Comparison of ENCODE assay signal across 8 cellular contexts in the genomic region with DNA sequence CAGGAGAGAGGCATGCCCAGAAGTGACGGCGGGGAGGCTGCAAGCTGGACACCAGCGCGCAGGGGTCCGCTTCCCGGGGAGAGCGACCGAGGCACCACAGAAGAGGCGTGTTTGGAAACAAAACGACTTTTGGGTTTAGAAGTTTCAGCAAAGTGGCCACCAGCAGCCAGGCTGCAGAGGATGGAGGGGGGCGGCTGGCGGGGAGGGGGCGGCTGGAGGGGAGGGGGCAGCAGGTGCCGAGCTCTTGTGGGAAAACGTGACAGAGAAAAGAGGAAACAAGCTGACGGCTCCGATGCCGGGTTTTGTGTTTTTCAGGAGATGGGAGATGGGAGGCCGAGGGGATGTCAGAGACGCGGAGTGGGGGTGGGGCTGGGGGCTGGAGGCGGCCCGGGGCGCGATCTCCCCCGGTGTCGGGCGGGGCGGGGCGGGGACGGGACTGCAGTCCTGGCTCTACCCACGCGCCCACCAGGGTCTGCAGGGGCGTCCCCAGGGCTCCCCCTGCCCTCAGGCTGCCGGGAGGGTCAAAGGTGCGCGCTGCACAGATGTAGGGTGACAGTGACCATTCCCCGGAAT. TPM values are rescaled to one million over a fixed set of nuclear protein-coding genes. Genes with fewer than 3 reads are reported as not detected.
A peak's percentile ranks its signal among the peaks of the same experiment; 100 is the strongest.
DNase-seq lines count a peak whose midpoint lies in the region; ATAC-seq, FAIRE-seq and TF ChIP-seq lines count a peak whose summit lies in the region.
"Had no signal": no experiment of that assay in that cellular context is flagged by ENCODE, and none has a peak within 500 bp of the region (broad histone marks: within the 10 kb centered on the region; RNA-seq: fewer than 3 reads in every experiment).

No MANE protein-coding gene starts in this region.

- peaks cover 1% of the 10 kb centered on the region for H3K36me3 Mint-ChIP-seq in IgD-negative memory B cell
- no peaks in the 10 kb centered on the region for H3K36me3 Mint-ChIP-seq in astrocyte (ENCODE audit: low read depth, unreplicated experiment)

- DNase-seq in astrocyte (ENCODE audit: low read depth), result no peak
- DNase-seq in right lobe of liver, result no peak
- DNase-seq in stimulated activated naive CD8-positive, alpha-beta T cell treated with anti-CD3 and anti-CD28 coated beads, Interleukin-15, amount 100 ng/mL, for 72 hours, result no peak
- no peak for DNase-seq in H54 (ENCODE audit: insufficient read length, low spot score)
- DNase-seq: NCI-H510A had no signal

- H3K4me1 Mint-ChIP-seq in IgD-negative memory B cell (peaks cover 7 to 13% (median 12%) of the 10 kb centered on the region in 3 donors), astrocyte (ENCODE audit: low read depth, unreplicated experiment) (peaks cover 15% of the 10 kb centered on the region)
- H3K4me1 Mint-ChIP-seq in stimulated activated naive CD8-positive, alpha-beta T cell treated with anti-CD3 and anti-CD28 coated beads, Interleukin-15, amount 100 ng/mL, for 72 hours, result peaks cover 27% of the 10 kb centered on the region

- H3K9ac ChIP-seq in astrocyte (ENCODE audit: low read length), result no peak overlapping the region

- peaks cover 8% of the 10 kb centered on the region for H3K4me1 ChIP-seq in astrocyte (ENCODE audit: insufficient read depth, low read length)
- H3K4me1 ChIP-seq in right lobe of liver, result peaks cover 0 to 6% (median 2%) of the 10 kb centered on the region in 4 donors

- H2AFZ ChIP-seq in astrocyte (ENCODE audit: low read depth, low read length), result peak overlapping the region; percentile 52

- TF ChIP-seq CTCF in astrocyte (IDR thresholded peaks at IDR 0.05; ENCODE audit: insufficient read depth, low read depth, low read length), result no peak
- no peak for TF ChIP-seq CTCF in right lobe of liver (IDR thresholded peaks at IDR 0.05)

- peaks cover 9% of the 10 kb centered on the region for H4K20me1 ChIP-seq in astrocyte (ENCODE audit: insufficient read depth, low read length)

- H3K9me3 Mint-ChIP-seq in IgD-negative memory B cell, result no peaks in the 10 kb centered on the region
- H3K9me3 Mint-ChIP-seq in astrocyte (ENCODE audit: unreplicated experiment), result peaks cover 6% of the 10 kb centered on the region
- peaks cover 4 to 7% of the 10 kb centered on the region in 2 donors for H3K9me3 Mint-ChIP-seq in stimulated activated naive CD8-positive, alpha-beta T cell treated with anti-CD3 and anti-CD28 coated beads, Interleukin-15, amount 100 ng/mL, for 72 hours

- peak overlapping the region; percentile 74 for H3K4me2 ChIP-seq in astrocyte (ENCODE audit: low read length)

- H3K27ac ChIP-seq in astrocyte (ENCODE audit: low read depth, low read length), result no peak overlapping the region
- H3K27ac ChIP-seq in right lobe of liver, result peak overlapping the region in 2 of 3 donors; percentile 67 to 74

- H3K27me3 ChIP-seq in astrocyte (ENCODE audit: insufficient read depth, low read length) (peaks cover 16% of the 10 kb centered on the region), right lobe of liver (no peaks in the 10 kb centered on the region)

- no peak for FAIRE-seq in astrocyte (lab: Jason Lieb, UNC)
- FAIRE-seq in H54 (lab: Jason Lieb, UNC), result no peak

- H3K27ac Mint-ChIP-seq in IgD-negative memory B cell (peak overlapping the region in 1 of 3 donors; percentile 73), astrocyte (ENCODE audit: unreplicated experiment) (no peak overlapping the region)
- no peak overlapping the region for H3K27ac Mint-ChIP-seq in stimulated activated naive CD8-positive, alpha-beta T cell treated with anti-CD3 and anti-CD28 coated beads, Interleukin-15, amount 100 ng/mL, for 72 hours

- WGBS in right lobe of liver (ENCODE audit: insufficient coverage, low coverage, low lambda C conversion rate, missing lambda C conversion rate), result 55% methylated on average over 13 of the region's 38 CpGs

- H3K9me3 ChIP-seq in astrocyte (ENCODE audit: insufficient read depth, low read depth, low read length) (no peaks in the 10 kb centered on the region), right lobe of liver (no peaks in the 10 kb centered on the region)

- H3K27me3 Mint-ChIP-seq in IgD-negative memory B cell, result peaks cover 15% of the 10 kb centered on the region
- H3K27me3 Mint-ChIP-seq in astrocyte (ENCODE audit: low read depth, unreplicated experiment), result peaks cover 35% of the 10 kb centered on the region
- H3K27me3 Mint-ChIP-seq in stimulated activated naive CD8-positive, alpha-beta T cell treated with anti-CD3 and anti-CD28 coated beads, Interleukin-15, amount 100 ng/mL, for 72 hours, result peaks cover 57% of the 10 kb centered on the region

- intact Hi-C loops in right lobe of liver (cut with DNase I), result no loop called here

- H3K36me3 ChIP-seq in astrocyte (ENCODE audit: insufficient read depth, low read length) (no peaks in the 10 kb centered on the region), right lobe of liver (no peaks in the 10 kb centered on the region)

- peak in 1 of 4 donors; percentile 1 for ATAC-seq in right lobe of liver
- ATAC-seq in stimulated activated naive CD8-positive, alpha-beta T cell treated with anti-CD3 and anti-CD28 coated beads, Interleukin-15, amount 100 ng/mL, for 72 hours, result peak; percentile 10
- ATAC-seq in activated CD4-positive, CD25-positive, alpha-beta regulatory T cell treated with anti-CD3 and anti-CD28 coated beads, Interleukin-2, amount 50 U/mL, for 24 hours, result no peak
- ATAC-seq in GM19455 (IDR thresholded peaks at IDR 0.05; ENCODE audit: unreplicated experiment), result no peak

- H3K79me2 ChIP-seq in astrocyte (ENCODE audit: insufficient read depth, low read length), result no peaks in the 10 kb centered on the region

- H3K4me3 Mint-ChIP-seq in IgD-negative memory B cell, result peak overlapping the region; percentile 67 to 90 (median 86)
- H3K4me3 Mint-ChIP-seq in astrocyte (ENCODE audit: unreplicated experiment), result peak overlapping the region; percentile 40
- H3K4me3 Mint-ChIP-seq in stimulated activated naive CD8-positive, alpha-beta T cell treated with anti-CD3 and anti-CD28 coated beads, Interleukin-15, amount 100 ng/mL, for 72 hours, result peak overlapping the region; percentile 70 to 80

- TF ChIP-seq POLR2A in right lobe of liver (IDR thresholded peaks at IDR 0.05) (no peak), H54 (IDR thresholded peaks at IDR 0.05; ENCODE audit: low read depth, low read length) (no peak)

- H3K4me3 ChIP-seq in astrocyte (ENCODE audit: insufficient read depth, low read depth, low read length), result no peak overlapping the region
- H3K4me3 ChIP-seq in right lobe of liver, result peak overlapping the region; percentile 54 to 64 (median 60)

RNA-seq across cellular contexts. Expression of a gene that starts 32.1 kb away (rescaled TPM):
- 13.8 TPM for polyA plus RNA-seq in IgD-negative memory B cell
- total RNA-seq in astrocyte, result 3.1 and 3.7 TPM in 2 replicates
- 10 to 100 TPM; 17.6 to 74.0 (median 25.7) TPM for total RNA-seq in right lobe of liver
